Comparison of ENCODE assay signal across 14 cellular contexts in genomic region chr1:224454337-224455055, GRCh38. TPM values are rescaled to one million over a fixed set of nuclear protein-coding genes. Genes with fewer than 3 reads are reported as not detected.
DNase-seq lines count a peak whose midpoint lies in the region; ATAC-seq and TF ChIP-seq lines count a peak whose summit lies in the region.
"Had no signal": no experiment of that assay in that cellular context is flagged by ENCODE, and none has a peak within 500 bp of the region (broad histone marks: within the 10 kb centered on the region; RNA-seq: fewer than 3 reads in every experiment).

No MANE protein-coding gene starts in this region.

- H3K27ac ChIP-seq in smooth muscle cell (ENCODE audit: low read depth) = peak overlapping the region; percentile 81
- H3K27ac ChIP-seq: cardiac muscle cell, neural progenitor cell had no signal

- no peaks in the 10 kb centered on the region for H3K36me3 Mint-ChIP-seq in activated T-helper 17 cell treated with anti-CD3 and anti-CD28 coated beads, Interleukin-2, amount 50 U/mL, for 72 hours (ENCODE audit: low read depth)

- no peak overlapping the region for H3K9ac ChIP-seq in smooth muscle cell (ENCODE audit: low read depth)
- H3K9ac ChIP-seq: neural progenitor cell had no signal

- ATAC-seq in activated T-helper 17 cell treated with anti-CD3 and anti-CD28 coated beads, Interleukin-2, amount 50 U/mL, for 72 hours (replicated peaks) = peak; percentile 72
- no peak for ATAC-seq in HG03135 (IDR thresholded peaks at IDR 0.05; ENCODE audit: unreplicated experiment)
- no peak for ATAC-seq in GM19395 (IDR thresholded peaks at IDR 0.05; ENCODE audit: unreplicated experiment)
- ATAC-seq: T-cell had no signal

- H3K9me3 Mint-ChIP-seq in activated T-helper 17 cell treated with anti-CD3 and anti-CD28 coated beads, Interleukin-2, amount 50 U/mL, for 72 hours = no peaks in the 10 kb centered on the region
- H3K9me3 Mint-ChIP-seq: CD4-positive, alpha-beta T cell; neural progenitor cell; T-cell had no signal

- WGBS in smooth muscle cell (ENCODE audit: low lambda C conversion rate) = 61% methylated on average over 8 of the region's 8 CpGs

- no peaks in the 10 kb centered on the region for H3K27me3 Mint-ChIP-seq in activated T-helper 17 cell treated with anti-CD3 and anti-CD28 coated beads, Interleukin-2, amount 50 U/mL, for 72 hours
- H3K27me3 Mint-ChIP-seq: CD4-positive, alpha-beta T cell; T-cell had no signal

- H3K4me3 Mint-ChIP-seq in activated T-helper 17 cell treated with anti-CD3 and anti-CD28 coated beads, Interleukin-2, amount 50 U/mL, for 72 hours = no peak overlapping the region
- H3K4me3 Mint-ChIP-seq: CD4-positive, alpha-beta T cell; neural progenitor cell; T-cell had no signal

- H3K36me3 ChIP-seq in smooth muscle cell (ENCODE audit: low read depth) = no peaks in the 10 kb centered on the region
- H3K36me3 ChIP-seq: cardiac muscle cell, neural progenitor cell had no signal

- peak overlapping the region; percentile 27 for H3K4me3 ChIP-seq in smooth muscle cell
- H3K4me3 ChIP-seq: cardiac muscle cell, neural progenitor cell had no signal

- H3K4me2 ChIP-seq in smooth muscle cell = peak overlapping the region; percentile 8
- H3K4me2 ChIP-seq: neural progenitor cell had no signal

- no peaks in the 10 kb centered on the region for H3K9me3 ChIP-seq in smooth muscle cell (replicated peaks; ENCODE audit: low read depth)

- no peak for TF ChIP-seq CTCF in smooth muscle cell (IDR thresholded peaks at IDR 0.05; ENCODE audit: borderline replicate concordance, insufficient read depth, poor library complexity, severe bottlenecking)

- DNase-seq in HPDE6-E6E7 (ENCODE audit: extremely low spot score) (peak; percentile 82), kidney glomerular epithelial cell (lab: John Stamatoyannopoulos, UW) (peak; percentile 54), smooth muscle cell (lab: John Stamatoyannopoulos, UW; ENCODE audit: unreplicated experiment) (no peak), ecto neural progenitor cell (ENCODE audit: low spot score) (no peak)
- DNase-seq: activated effector memory CD4-positive, alpha-beta T cell treated with anti-CD3 and anti-CD28 coated beads, Interleukin-2, amount 50 U/mL, for 16 hours; CD4-positive, alpha-beta T cell; GOT3; NCI-H1694; T-cell had no signal

- no peaks in the 10 kb centered on the region for H3K79me2 ChIP-seq in smooth muscle cell (ENCODE audit: low read depth)

- no peaks in the 10 kb centered on the region for H4K20me1 ChIP-seq in smooth muscle cell (ENCODE audit: low read depth)

- no peaks in the 10 kb centered on the region for H3K27me3 ChIP-seq in smooth muscle cell (ENCODE audit: low read depth)
- H3K27me3 ChIP-seq: cardiac muscle cell, neural progenitor cell had no signal

- H3K4me1 ChIP-seq in smooth muscle cell (ENCODE audit: low read depth) = peaks cover 8% of the 10 kb centered on the region

- H2AFZ ChIP-seq in smooth muscle cell (ENCODE audit: low read depth) = no peak overlapping the region
- H2AFZ ChIP-seq: neural progenitor cell had no signal

- no peak overlapping the region for H3K27ac Mint-ChIP-seq in activated T-helper 17 cell treated with anti-CD3 and anti-CD28 coated beads, Interleukin-2, amount 50 U/mL, for 72 hours
- H3K27ac Mint-ChIP-seq: CD4-positive, alpha-beta T cell had no signal

- H3F3A ChIP-seq in smooth muscle cell (ENCODE audit: low read depth) = no peaks in the 10 kb centered on the region

- H3K4me1 Mint-ChIP-seq in activated T-helper 17 cell treated with anti-CD3 and anti-CD28 coated beads, Interleukin-2, amount 50 U/mL, for 72 hours = peaks cover 5% of the 10 kb centered on the region

RNA-seq across cellular contexts. Expression of gene WDR26, which starts 19.9 kb away (rescaled TPM):
- total RNA-seq in activated T-helper 17 cell treated with anti-CD3 and anti-CD28 coated beads, Interleukin-2, amount 50 U/mL, for 72 hours = 100 to 1,000 TPM in 1 of 2 donors, 10 to 100 TPM in 1; 75.6 to 154 TPM
- 79.5 and 81.4 TPM in 2 replicates for total RNA-seq in smooth muscle cell
- polyA plus RNA-seq in smooth muscle cell = 8.6 and 12.0 TPM in 2 replicates

Comparison
In these comparisons a context has a peak if more than half of its experiments do, and no peak if none do; other contexts are left out.
1. DNase-seq: peak in HPDE6-E6E7 (single experiment) and kidney glomerular epithelial cell (single experiment); none in smooth muscle cell (single experiment) and ecto neural progenitor cell (single experiment).